In the genomic region with DNA sequence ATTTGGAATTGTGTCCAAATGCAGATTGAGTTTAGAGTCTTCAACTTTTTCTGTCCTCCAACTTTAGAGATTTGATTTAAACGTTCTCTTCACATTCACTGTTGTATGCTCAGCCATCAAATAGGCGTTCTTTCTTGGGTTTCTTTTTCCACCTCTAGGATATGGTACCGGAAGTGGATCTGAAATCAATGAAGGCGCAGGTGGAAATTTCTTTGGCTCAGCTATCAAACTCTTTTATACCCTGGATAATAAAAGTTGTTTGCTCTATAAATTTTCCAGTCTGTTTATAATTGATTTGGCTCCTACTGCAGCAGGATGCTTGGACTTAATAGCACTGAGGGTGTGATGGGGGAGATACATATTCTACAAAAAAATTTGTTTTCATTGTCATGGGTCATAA, we compare ENCODE assay signal across 1 cellular context.
TF ChIP-seq lines count a peak whose summit lies in the region.

No MANE protein-coding gene starts in this region.

TF ChIP-seq in HepG2, 621 proteins besides CTCF, POLR2A, EP300 and RAD21:
- no peak for TF ChIP-seq ZNF17 (CRISPR knock-in tag; IDR thresholded peaks at IDR 0.05)
- no peak for TF ChIP-seq ZNF432 (CRISPR knock-in tag; IDR thresholded peaks at IDR 0.05; ENCODE audit: borderline replicate concordance)
- no peak for TF ChIP-seq ZNF564 (CRISPR knock-in tag; IDR thresholded peaks at IDR 0.05)
- no peak for TF ChIP-seq NCOR1 (IDR thresholded peaks at IDR 0.05; ENCODE audit: borderline replicate concordance, low read length)
- TF ChIP-seq ZNF768 (CRISPR knock-in tag; IDR thresholded peaks at IDR 0.05) = no peak
- no peak for TF ChIP-seq ZFP91 (CRISPR knock-in tag; IDR thresholded peaks at IDR 0.05; ENCODE audit: borderline replicate concordance)
- no peak for TF ChIP-seq ZFP36L2 (CRISPR knock-in tag; IDR thresholded peaks at IDR 0.05)
- TF ChIP-seq HMGXB4 (CRISPR knock-in tag; IDR thresholded peaks at IDR 0.05; ENCODE audit: borderline replicate concordance in 1 of 2, low read depth in 1 of 2) = no peak
- TF ChIP-seq NR2F6 (IDR thresholded peaks at IDR 0.05) = no peak
- no peak for TF ChIP-seq NR2F6 (CRISPR knock-in tag; IDR thresholded peaks at IDR 0.05)
- no peak for TF ChIP-seq TRAFD1 (CRISPR knock-in tag; IDR thresholded peaks at IDR 0.05; ENCODE audit: borderline replicate concordance)
- TF ChIP-seq, protein P1, sequence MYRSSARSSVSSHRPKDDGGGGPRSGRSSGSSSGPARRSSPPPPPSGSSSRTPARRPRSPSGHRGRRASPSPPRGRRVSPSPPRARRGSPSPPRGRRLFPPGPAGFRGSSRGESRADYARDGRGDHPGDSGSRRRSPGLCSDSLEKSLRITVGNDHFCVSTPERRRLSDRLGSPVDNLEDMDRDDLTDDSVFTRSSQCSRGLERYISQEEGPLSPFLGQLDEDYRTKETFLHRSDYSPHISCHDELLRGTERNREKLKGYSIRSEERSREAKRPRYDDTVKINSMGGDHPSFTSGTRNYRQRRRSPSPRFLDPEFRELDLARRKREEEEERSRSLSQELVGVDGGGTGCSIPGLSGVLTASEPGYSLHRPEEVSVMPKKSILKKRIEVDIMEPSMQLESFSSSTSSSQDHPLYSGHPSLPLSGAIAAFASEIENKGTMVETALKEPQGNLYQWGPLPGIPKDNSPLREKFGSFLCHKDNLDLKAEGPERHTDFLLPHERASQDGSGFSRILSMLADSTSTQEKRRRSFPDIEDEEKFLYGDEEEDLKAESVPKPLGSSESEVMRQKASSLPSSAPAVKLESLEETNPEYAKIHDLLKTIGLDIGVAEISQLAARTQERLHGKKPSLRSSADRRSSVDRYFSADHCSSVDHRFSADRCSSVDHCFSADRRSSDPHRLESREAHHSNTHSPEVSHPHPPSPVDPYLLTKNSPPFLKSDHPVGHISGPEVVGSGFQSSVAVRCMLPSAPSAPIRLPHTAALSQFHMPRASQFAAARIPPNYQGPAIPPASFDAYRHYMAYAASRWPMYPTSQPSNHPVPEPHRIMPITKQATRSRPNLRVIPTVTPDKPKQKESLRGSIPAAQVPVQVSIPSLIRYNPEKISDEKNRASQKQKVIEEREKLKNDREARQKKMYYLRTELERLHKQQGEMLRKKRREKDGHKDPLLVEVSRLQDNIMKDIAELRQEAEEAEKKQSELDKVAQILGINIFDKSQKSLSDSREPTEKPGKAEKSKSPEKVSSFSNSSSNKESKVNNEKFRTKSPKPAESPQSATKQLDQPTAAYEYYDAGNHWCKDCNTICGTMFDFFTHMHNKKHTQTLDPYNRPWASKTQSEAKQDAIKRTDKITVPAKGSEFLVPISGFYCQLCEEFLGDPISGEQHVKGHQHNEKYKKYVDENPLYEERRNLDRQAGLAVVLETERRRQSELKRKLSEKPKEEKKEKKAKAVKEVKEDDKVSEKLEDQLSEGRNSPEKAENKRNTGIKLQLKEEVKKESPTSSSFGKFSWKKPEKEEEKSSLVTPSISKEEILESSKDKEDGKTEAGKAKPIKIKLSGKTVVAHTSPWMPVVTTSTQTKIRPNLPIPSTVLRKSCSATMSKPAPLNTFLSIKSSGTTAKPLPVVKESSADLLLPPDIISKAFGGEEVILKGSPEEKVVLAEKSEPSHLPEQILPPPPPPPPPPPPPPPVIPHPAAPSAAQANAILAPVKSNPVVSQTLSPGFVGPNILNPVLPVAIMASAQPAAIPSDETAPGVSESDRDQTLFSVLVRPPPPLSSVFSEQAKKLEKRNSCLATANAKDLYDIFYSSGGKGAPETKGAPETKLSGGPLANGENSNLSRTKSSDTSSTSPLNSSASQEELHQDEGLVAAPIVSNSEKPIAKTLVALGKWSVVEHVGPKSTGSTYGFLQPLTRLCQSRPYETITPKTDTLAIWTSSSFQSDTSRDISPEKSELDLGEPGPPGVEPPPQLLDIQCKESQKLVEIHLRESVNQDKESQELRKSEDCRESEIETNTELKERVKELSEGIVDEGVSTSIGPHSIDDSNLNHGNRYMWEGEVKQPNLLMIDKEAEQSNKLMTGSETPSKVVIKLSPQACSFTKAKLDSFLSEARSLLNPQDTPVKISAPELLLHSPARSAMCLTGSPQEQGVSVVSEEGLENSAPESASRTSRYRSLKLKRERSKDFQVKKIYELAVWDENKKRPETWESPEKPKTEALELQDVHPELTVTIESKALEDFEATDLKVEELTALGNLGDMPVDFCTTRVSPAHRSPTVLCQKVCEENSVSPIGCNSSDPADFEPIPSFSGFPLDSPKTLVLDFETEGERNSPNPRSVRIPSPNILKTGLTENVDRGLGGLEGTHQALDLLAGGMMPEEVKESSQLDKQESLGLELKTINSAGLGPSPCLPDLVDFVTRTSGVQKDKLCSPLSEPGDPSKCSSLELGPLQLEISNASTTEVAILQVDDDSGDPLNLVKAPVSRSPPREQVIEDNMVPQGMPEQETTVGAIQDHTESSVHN (CRISPR knock-in tag; IDR thresholded peaks at IDR 0.05) = no peak
- TF ChIP-seq KAT7 (CRISPR knock-in tag; IDR thresholded peaks at IDR 0.05; ENCODE audit: borderline replicate concordance) = no peak
- TF ChIP-seq, protein P2, sequence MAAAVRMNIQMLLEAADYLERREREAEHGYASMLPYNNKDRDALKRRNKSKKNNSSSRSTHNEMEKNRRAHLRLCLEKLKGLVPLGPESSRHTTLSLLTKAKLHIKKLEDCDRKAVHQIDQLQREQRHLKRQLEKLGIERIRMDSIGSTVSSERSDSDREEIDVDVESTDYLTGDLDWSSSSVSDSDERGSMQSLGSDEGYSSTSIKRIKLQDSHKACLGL (CRISPR knock-in tag; IDR thresholded peaks at IDR 0.05) = no peak
